ENCODE assay signal across 16 cellular contexts in genomic region chr1:21304488-21304887, GRCh38. TPM values are rescaled to one million over a fixed set of nuclear protein-coding genes. Genes with fewer than 3 reads are reported as not detected.
DNase-seq lines count a peak whose midpoint lies in the region; ATAC-seq, FAIRE-seq and TF ChIP-seq lines count a peak whose summit lies in the region.
"Had no signal": no experiment of that assay in that cellular context is flagged by ENCODE, and none has a peak within 500 bp of the region (broad histone marks: within the 10 kb centered on the region; RNA-seq: fewer than 3 reads in every experiment).

No MANE protein-coding gene starts in this region.

- H3K36me3 ChIP-seq in left ventricle myocardium inferior (no peaks in the 10 kb centered on the region), HepG2 (replicated peaks in 1 of 2; ENCODE audit: control insufficient read depth in 1 of 2, insufficient read depth in 2 of 2, low read length in 2 of 2) (no peaks in the 10 kb centered on the region)
- H3K36me3 ChIP-seq: SJSA1 had no signal

- H3K4me2 ChIP-seq in HepG2 (ENCODE audit: low read depth, low read length) = no peak overlapping the region

- H3K27me3 Mint-ChIP-seq in T-helper 17 cell (no peaks in the 10 kb centered on the region), mesothelial cell of epicardium (ENCODE audit: low read depth) (no peaks in the 10 kb centered on the region)

- peak overlapping the region; percentile 19 for H3K27ac Mint-ChIP-seq in T-helper 17 cell
- peak overlapping the region; percentile 70 for H3K27ac Mint-ChIP-seq in mesothelial cell of epicardium

- H3K9me3 ChIP-seq in left ventricle myocardium inferior (replicated peaks) (no peaks in the 10 kb centered on the region), T-helper 17 cell (ENCODE audit: control insufficient read depth, low read length, poor library complexity, severe bottlenecking) (no peaks in the 10 kb centered on the region), HepG2 (ENCODE audit: low read length) (no peaks in the 10 kb centered on the region)
- H3K9me3 ChIP-seq: SJSA1 had no signal

- H3K4me1 ChIP-seq in left ventricle myocardium inferior (peaks cover 75% of the 10 kb centered on the region), HepG2 (ENCODE audit: insufficient read depth, low read length) (no peaks in the 10 kb centered on the region)

- H3K4me3 Mint-ChIP-seq in T-helper 17 cell (no peak overlapping the region), mesothelial cell of epicardium (no peak overlapping the region)

- CTCF ChIA-PET in HepG2 (lab: Yijun Ruan, JAX; ENCODE audit: low intra/inter-chr PET ratio, low total read pairs) = no interaction called here

- H3K27me3 ChIP-seq in left ventricle myocardium inferior (ENCODE audit: low read depth) (no peaks in the 10 kb centered on the region), dorsolateral prefrontal cortex (no peaks in the 10 kb centered on the region), HepG2 (ENCODE audit: control insufficient read depth in 1 of 2, insufficient read depth in 2 of 2, low read length in 2 of 2) (no peaks in the 10 kb centered on the region)
- H3K27me3 ChIP-seq: SJSA1 had no signal

- no peak overlapping the region for H3K9ac ChIP-seq in HepG2 (ENCODE audit: insufficient read depth, low read depth, low read length)

- TF ChIP-seq EP300 in HepG2 (IDR thresholded peaks at IDR 0.05; ENCODE audit: low read depth in 2 of 2, low read length in 2 of 2) = no peak
- TF ChIP-seq EP300 in HepG2 (CRISPR knock-in tag; IDR thresholded peaks at IDR 0.05; ENCODE audit: borderline replicate concordance) = no peak

- in situ Hi-C loops in HepG2 (cut with HindIII; ENCODE audit: extremely low pct_ligation_motif_present, low pct_unique_long_range_greater_than_20kb) = no loop called here

- H3K4me1 Mint-ChIP-seq in T-helper 17 cell (peaks cover 46% of the 10 kb centered on the region), mesothelial cell of epicardium (peaks cover 47% of the 10 kb centered on the region)

- no peak for TF ChIP-seq POLR2A in HepG2 (IDR thresholded peaks at IDR 0.05; ENCODE audit: insufficient read depth in 1 of 2, low read depth in 2 of 2, low read length in 2 of 2)

- POLR2A ChIA-PET in HepG2 (lab: Yijun Ruan, JAX) = no interaction called here

- peak overlapping the region; percentile 54 for H3K27ac ChIP-seq in left ventricle myocardium inferior (replicated peaks)
- H3K27ac ChIP-seq in dorsolateral prefrontal cortex = peak overlapping the region in 7 of 59 donors; percentile 4 to 81 (median 46)
- no peak overlapping the region for H3K27ac ChIP-seq in HepG2 (ENCODE audit: extremely low read length, insufficient read depth, low read length)
- H3K27ac ChIP-seq: SJSA1 had no signal

- no peaks in the 10 kb centered on the region for H3K36me3 Mint-ChIP-seq in T-helper 17 cell (ENCODE audit: low read depth)
- H3K36me3 Mint-ChIP-seq in mesothelial cell of epicardium = no peaks in the 10 kb centered on the region

- no peak for TF ChIP-seq RAD21 in HepG2 (CRISPR knock-in tag; IDR thresholded peaks at IDR 0.05)

- ATAC-seq in left ventricle myocardium superior = no peak
- no peak for ATAC-seq in T-helper 17 cell
- ATAC-seq in GM21723 (IDR thresholded peaks at IDR 0.05; ENCODE audit: unreplicated experiment) = no peak
- ATAC-seq in HepG2 = no peak
- no peak for ATAC-seq in GM21360 (IDR thresholded peaks at IDR 0.05; ENCODE audit: unreplicated experiment)

- TF ChIP-seq CTCF in left ventricle myocardium inferior (IDR thresholded peaks at IDR 0.05; ENCODE audit: borderline replicate concordance) = no peak
- TF ChIP-seq CTCF in mesothelial cell of epicardium (IDR thresholded peaks at IDR 0.05; ENCODE audit: unreplicated experiment) = no peak
- TF ChIP-seq CTCF in dorsolateral prefrontal cortex (IDR thresholded peaks at IDR 0.05 in 54 of 56, conservative IDR thresholded peaks at IDR 0.05 in 2 of 56; ENCODE audit: low read depth in 1 of 56, partially characterized antibody in 56 of 56) = no peak
- no peak for TF ChIP-seq CTCF in HepG2 (CRISPR knock-in tag; IDR thresholded peaks at IDR 0.05)

- no TSS peak for BruUV-seq in HepG2 (replicated peaks; lab: Mats Ljungman, UMichigan)

- FAIRE-seq in HepG2 (lab: Jason Lieb, UNC) = no peak
- FAIRE-seq: islet of Langerhans had no signal

- WGBS in HepG2 (ENCODE audit: low lambda C conversion rate) = 93% methylated on average over 2 of the region's 2 CpGs

- no peaks in the 10 kb centered on the region for H3K9me3 Mint-ChIP-seq in mesothelial cell of epicardium

- intact Hi-C loops in left ventricle myocardium inferior (cut with micrococcal nuclease) (no loop called here), left ventricle myocardium superior (cut with micrococcal nuclease) (no loop called here), dorsolateral prefrontal cortex (cut with DNase I) (loop anchor here in 1 of 2 donors (5.0 kb wide), 1 partner anchor 63 kb away; no protein-coding TSS in a partner anchor), HepG2 (cut with micrococcal nuclease; ENCODE audit: unreplicated experiment) (no loop called here)

- H3K4me3 ChIP-seq in left ventricle myocardium inferior = no peak overlapping the region
- H3K4me3 ChIP-seq in dorsolateral prefrontal cortex = no peak overlapping the region
- H3K4me3 ChIP-seq in HepG2 (replicated peaks in 1 of 3; ENCODE audit: insufficient read depth in 1 of 3, low read depth in 2 of 3, low read length in 3 of 3) = no peak overlapping the region
- H3K4me3 ChIP-seq: SJSA1 had no signal

- no peaks in the 10 kb centered on the region for H4K20me1 ChIP-seq in HepG2 (ENCODE audit: insufficient read depth, low read length)

- DNase-seq in left ventricle myocardium inferior = no peak
- DNase-seq in left ventricle myocardium superior = no peak
- no peak for DNase-seq in T-helper 17 cell
- DNase-seq in mesothelial cell of epicardium (ENCODE audit: low spot score in 2 of 2, unreplicated experiment in 2 of 2) = no peak
- DNase-seq in dorsolateral prefrontal cortex = no peak
- no peak for DNase-seq in HepG2 (ENCODE audit: low spot score)
- DNase-seq: activated CD8-positive, alpha-beta memory T cell treated with anti-CD3 and anti-CD28 coated beads for 24 hours; activated gamma-delta T cell; AML-193; NCI-H1092 treated with DMSO at 0.1 percent for 48 hours; NCI-H446; stimulated activated CD4-positive, alpha-beta T cell treated with anti-CD3 and anti-CD28 coated beads, Interleukin-4, amount 100 ng/mL, for 1 hour had no signal

- H3K79me2 ChIP-seq in HepG2 (ENCODE audit: insufficient read depth, low read length) = no peaks in the 10 kb centered on the region

- H2AFZ ChIP-seq in HepG2 (ENCODE audit: low read length) = no peak overlapping the region

TF ChIP-seq in HepG2, 621 proteins besides CTCF, POLR2A, EP300 and RAD21 (continues in another document):
- no peak for TF ChIP-seq ZSCAN20 (CRISPR knock-in tag; IDR thresholded peaks at IDR 0.05; ENCODE audit: borderline replicate concordance)
- TF ChIP-seq, protein P1, sequence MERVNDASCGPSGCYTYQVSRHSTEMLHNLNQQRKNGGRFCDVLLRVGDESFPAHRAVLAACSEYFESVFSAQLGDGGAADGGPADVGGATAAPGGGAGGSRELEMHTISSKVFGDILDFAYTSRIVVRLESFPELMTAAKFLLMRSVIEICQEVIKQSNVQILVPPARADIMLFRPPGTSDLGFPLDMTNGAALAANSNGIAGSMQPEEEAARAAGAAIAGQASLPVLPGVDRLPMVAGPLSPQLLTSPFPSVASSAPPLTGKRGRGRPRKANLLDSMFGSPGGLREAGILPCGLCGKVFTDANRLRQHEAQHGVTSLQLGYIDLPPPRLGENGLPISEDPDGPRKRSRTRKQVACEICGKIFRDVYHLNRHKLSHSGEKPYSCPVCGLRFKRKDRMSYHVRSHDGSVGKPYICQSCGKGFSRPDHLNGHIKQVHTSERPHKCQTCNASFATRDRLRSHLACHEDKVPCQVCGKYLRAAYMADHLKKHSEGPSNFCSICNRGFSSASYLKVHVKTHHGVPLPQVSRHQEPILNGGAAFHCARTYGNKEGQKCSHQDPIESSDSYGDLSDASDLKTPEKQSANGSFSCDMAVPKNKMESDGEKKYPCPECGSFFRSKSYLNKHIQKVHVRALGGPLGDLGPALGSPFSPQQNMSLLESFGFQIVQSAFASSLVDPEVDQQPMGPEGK (CRISPR knock-in tag; IDR thresholded peaks at IDR 0.05) = no peak
- TF ChIP-seq, protein P2, sequence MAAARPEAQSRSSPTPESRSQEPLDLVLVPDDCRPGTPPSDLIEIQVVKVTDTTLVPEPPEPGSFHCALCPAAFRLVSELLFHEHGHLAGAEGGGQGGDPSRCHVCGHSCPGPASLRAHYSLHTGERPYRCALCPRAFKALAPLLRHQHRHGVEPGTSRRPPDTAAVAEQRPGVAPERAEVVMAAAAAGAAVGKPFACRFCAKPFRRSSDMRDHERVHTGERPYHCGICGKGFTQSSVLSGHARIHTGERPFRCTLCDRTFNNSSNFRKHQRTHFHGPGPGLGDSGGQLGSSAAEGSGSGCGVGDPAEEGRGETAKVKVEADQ (CRISPR knock-in tag; IDR thresholded peaks at IDR 0.05; ENCODE audit: borderline replicate concordance) = no peak

RNA-seq across cellular contexts. Expression of gene ECE1, which starts 14.2 kb away (rescaled TPM):
- total RNA-seq in left ventricle myocardium inferior (54.7 TPM), left ventricle myocardium superior (43.3 TPM), T-helper 17 cell (100 to 1,000 TPM; 116 to 117 TPM), mesothelial cell of epicardium (39.3 to 41.8 TPM (median 41.1 TPM) in 3 replicates), dorsolateral prefrontal cortex (100 to 1,000 TPM in 2 of 120 experiments, 10 to 100 TPM in 118; 38.8 to 122 (median 62.6) TPM), HepG2 (2016; rRNA removed; fragmentation: Illumina TruSeq; extraction: Trizol) (11.1 and 21.2 TPM in 2 replicates)
- total RNA-seq in HepG2 (2016; cell fraction: cytosol; rRNA removed; fragmentation: Illumina TruSeq; extraction: Trizol; ENCODE audit: low read depth) = 3.1 and 4.6 TPM in 2 replicates
- total RNA-seq in HepG2 (2016; cell fraction: insoluble cytoplasmic fraction; rRNA removed; fragmentation: Illumina TruSeq; extraction: Trizol) = 8.0 and 21.1 TPM in 2 replicates
- total RNA-seq in HepG2 (2016; cell fraction: membrane; rRNA removed; fragmentation: Illumina TruSeq; extraction: Trizol) = 5.2 and 6.6 TPM in 2 replicates
- total RNA-seq in HepG2 (2016; cell fraction: nucleus; rRNA removed; fragmentation: Illumina TruSeq; extraction: Trizol) = 18.9 and 25.8 TPM in 2 replicates
- 13.5 and 17.0 TPM in 2 replicates for polyA plus RNA-seq in HepG2 (2011; rRNA removed)
- 7.9 and 8.8 TPM in 2 replicates for polyA plus RNA-seq in HepG2 (2011; cell fraction: cytosol; rRNA removed)
- 20.3 and 20.8 TPM in 2 replicates for polyA plus RNA-seq in HepG2 (2011; cell fraction: nucleus; rRNA removed)
- 23.5 and 24.3 TPM in 2 replicates for polyA plus RNA-seq in HepG2 (2012)
- 1.8 TPM in 2 replicates for polyA plus RNA-seq in HepG2 (2016; cell fraction: cytosol; fragmentation: Illumina TruSeq; extraction: Trizol; ENCODE audit: low read depth)
- polyA plus RNA-seq in HepG2 (2016; cell fraction: insoluble cytoplasmic fraction; fragmentation: Illumina TruSeq; extraction: Trizol; ENCODE audit: low read depth) = 8.3 and 10.9 TPM in 2 replicates
- 2.8 and 3.4 TPM in 2 replicates for polyA plus RNA-seq in HepG2 (2016; cell fraction: membrane; fragmentation: Illumina TruSeq; extraction: Trizol; ENCODE audit: low read depth)
- 36.4 and 38.3 TPM in 2 replicates for polyA plus RNA-seq in HepG2 (2016; cell fraction: nucleus; fragmentation: Illumina TruSeq; extraction: Trizol; ENCODE audit: insufficient read depth, low read depth)
- 34.0 and 41.6 TPM in 2 replicates for polyA minus RNA-seq in HepG2 (2011; rRNA and poly(A)+ RNA removed; ENCODE audit: low replicate concordance)
- polyA minus RNA-seq in HepG2 (2011; cell fraction: cytosol; rRNA and poly(A)+ RNA removed) = 9.9 and 11.8 TPM in 2 replicates
- polyA minus RNA-seq in HepG2 (2011; cell fraction: nucleus; rRNA and poly(A)+ RNA removed) = 11.3 and 11.4 TPM in 2 replicates
